ENCODE assay signal across 1 cellular context in the genomic region with DNA sequence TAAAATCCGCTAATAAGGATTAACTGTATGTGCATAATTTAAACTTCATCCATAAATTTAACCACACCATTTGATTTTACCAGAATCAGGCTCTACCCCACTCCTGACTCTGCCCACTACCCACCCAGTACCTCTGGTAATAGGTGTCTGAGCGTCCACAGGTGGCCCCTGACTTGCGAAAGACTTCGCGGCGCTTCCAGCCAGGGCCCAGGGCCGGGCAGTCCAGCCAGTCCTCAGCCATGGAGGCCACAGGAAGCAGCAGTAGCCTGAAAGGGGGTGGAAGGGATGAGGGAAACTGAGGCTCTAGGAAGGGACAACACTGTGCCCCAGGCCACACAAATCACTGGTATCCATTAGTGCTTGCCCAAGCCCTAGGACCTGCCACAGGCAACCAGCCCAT.
TF ChIP-seq lines count a peak whose summit lies in the region.

No MANE protein-coding gene starts in this region.

TF ChIP-seq in HepG2, 621 proteins besides CTCF, POLR2A, EP300 and RAD21:
- no peak for TF ChIP-seq PAWR (CRISPR knock-in tag; IDR thresholded peaks at IDR 0.05; ENCODE audit: borderline replicate concordance)
- TF ChIP-seq, protein P1, sequence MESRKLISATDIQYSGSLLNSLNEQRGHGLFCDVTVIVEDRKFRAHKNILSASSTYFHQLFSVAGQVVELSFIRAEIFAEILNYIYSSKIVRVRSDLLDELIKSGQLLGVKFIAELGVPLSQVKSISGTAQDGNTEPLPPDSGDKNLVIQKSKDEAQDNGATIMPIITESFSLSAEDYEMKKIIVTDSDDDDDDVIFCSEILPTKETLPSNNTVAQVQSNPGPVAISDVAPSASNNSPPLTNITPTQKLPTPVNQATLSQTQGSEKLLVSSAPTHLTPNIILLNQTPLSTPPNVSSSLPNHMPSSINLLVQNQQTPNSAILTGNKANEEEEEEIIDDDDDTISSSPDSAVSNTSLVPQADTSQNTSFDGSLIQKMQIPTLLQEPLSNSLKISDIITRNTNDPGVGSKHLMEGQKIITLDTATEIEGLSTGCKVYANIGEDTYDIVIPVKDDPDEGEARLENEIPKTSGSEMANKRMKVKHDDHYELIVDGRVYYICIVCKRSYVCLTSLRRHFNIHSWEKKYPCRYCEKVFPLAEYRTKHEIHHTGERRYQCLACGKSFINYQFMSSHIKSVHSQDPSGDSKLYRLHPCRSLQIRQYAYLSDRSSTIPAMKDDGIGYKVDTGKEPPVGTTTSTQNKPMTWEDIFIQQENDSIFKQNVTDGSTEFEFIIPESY (CRISPR knock-in tag; IDR thresholded peaks at IDR 0.05) = peak; percentile 73
